Comparison of ENCODE assay signal across 8 cellular contexts in the genomic region with DNA sequence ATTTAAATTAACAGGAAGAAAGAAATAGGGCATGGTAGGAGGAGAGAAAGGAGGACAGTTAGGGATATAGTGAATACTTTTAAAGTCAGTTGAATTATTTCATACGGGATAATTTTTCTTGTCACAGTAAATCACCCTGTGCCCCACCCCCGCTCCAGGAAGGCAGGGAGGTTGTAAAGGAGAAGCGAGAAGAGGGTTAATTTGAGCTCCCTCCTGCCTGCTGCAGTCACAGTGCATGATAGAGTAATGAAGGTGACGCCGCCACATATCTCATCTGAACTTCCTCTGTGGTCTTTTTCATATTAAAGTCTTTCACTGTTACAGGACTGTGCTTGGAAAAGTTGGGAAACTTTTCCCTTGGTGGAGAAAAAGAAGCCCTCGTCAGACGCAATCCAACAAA. TPM values are rescaled to one million over a fixed set of nuclear protein-coding genes. Genes with fewer than 3 reads are reported as not detected.
A peak's percentile ranks its signal among the peaks of the same experiment; 100 is the strongest.
DNase-seq lines count a peak whose midpoint lies in the region; ATAC-seq and TF ChIP-seq lines count a peak whose summit lies in the region.

No MANE protein-coding gene starts in this region.

- H3K36me3 ChIP-seq in ES-I3 (ENCODE audit: insufficient read depth, low read length) (no peaks in the 10 kb centered on the region), Panc1 (ENCODE audit: control insufficient read depth, insufficient read depth, low read length) (no peaks in the 10 kb centered on the region; the same call in 1 of the 2 replicates), neuron (ENCODE audit: insufficient read depth, low read length) (no peaks in the 10 kb centered on the region)

- H3K4me3 ChIP-seq in Panc1 (ENCODE audit: low read depth in 2 of 2, low read length in 2 of 2) = peak overlapping the region; percentile 41 to 66
- peak overlapping the region; percentile 73 for H3K4me3 ChIP-seq in neuron (ENCODE audit: low read length)

- CTCF ChIA-PET in Panc1 (lab: Charles Lee) = no interaction called here

- BruUV-seq in Panc1 (replicated peaks; lab: Mats Ljungman, UMichigan) = no TSS peak

- POLR2A ChIA-PET in Panc1 (lab: Charles Lee) = no interaction called here

- peaks cover 20% of the 10 kb centered on the region for H3K4me1 ChIP-seq in ES-I3 (ENCODE audit: insufficient read depth, low read length)
- no peaks in the 10 kb centered on the region; the same call in 1 of the 2 replicates for H3K4me1 ChIP-seq in Panc1 (ENCODE audit: control insufficient read depth, insufficient read depth, low read length)
- H3K4me1 ChIP-seq in neuron (ENCODE audit: insufficient read depth, low read length) = peaks cover 23% of the 10 kb centered on the region

- peak overlapping the region; percentile 83 for H3K9ac ChIP-seq in ES-I3 (ENCODE audit: low read depth, low read length)

- H3K9me3 ChIP-seq in ES-I3 (ENCODE audit: control insufficient read depth, insufficient read depth, low read length) = no peaks in the 10 kb centered on the region
- H3K9me3 ChIP-seq in Panc1 (ENCODE audit: control insufficient read depth, insufficient read depth, low read depth, low read length) = no peaks in the 10 kb centered on the region
- no peaks in the 10 kb centered on the region for H3K9me3 ChIP-seq in neuron (ENCODE audit: low read length)

- H2AFZ ChIP-seq in neuron (ENCODE audit: low read depth, low read length) = peak overlapping the region; percentile 97

- intact Hi-C loops in Panc1 (cut with micrococcal nuclease; ENCODE audit: unreplicated experiment) = no loop called here

- TF ChIP-seq CTCF in Panc1 (IDR thresholded peaks at IDR 0.05) = no peak

- H3K27me3 ChIP-seq in Panc1 (ENCODE audit: control insufficient read depth, insufficient read depth, low read length) (peaks cover 7% of the 10 kb centered on the region), neuron (ENCODE audit: insufficient read depth, low read length) (peaks cover 13% of the 10 kb centered on the region)

- H3K27ac ChIP-seq in Panc1 (ENCODE audit: low read length) (no peak overlapping the region), epithelial cell of prostate (peak overlapping the region; percentile 60)

- DNase-seq in Panc1 (ENCODE audit: low read depth, low spot score) = no peak
- no peak for DNase-seq in epithelial cell of prostate (ENCODE audit: low read depth, low spot score)
- DNase-seq in cerebellar nuclear complex (lab: John Stamatoyannopoulos, UW) = no peak
- no peak for DNase-seq in iPS-NIHi11 (ENCODE audit: low spot score)
- DNase-seq in GM19240 (ENCODE audit: insufficient read length, low spot score) = no peak
- no peak for DNase-seq in DMS 273 (lab: John Stamatoyannopoulos, UW; ENCODE audit: unreplicated experiment)

- in situ Hi-C loops in Panc1 (cut with HindIII; ENCODE audit: low pct_unique_long_range_greater_than_20kb, low sequenced_read_pairs) = no loop called here

- no peak for ATAC-seq in Panc1

RNA-seq across cellular contexts. Expression of a gene that starts 0.9 kb away (rescaled TPM):
- total RNA-seq in Panc1 (2021; ENCODE audit: unreplicated experiment) = 0.21 TPM
- polyA plus RNA-seq in Panc1 (2012; ENCODE audit: insufficient read length) = 0.05 TPM
